Comparison of ENCODE assay signal across 8 cellular contexts in the genomic region with DNA sequence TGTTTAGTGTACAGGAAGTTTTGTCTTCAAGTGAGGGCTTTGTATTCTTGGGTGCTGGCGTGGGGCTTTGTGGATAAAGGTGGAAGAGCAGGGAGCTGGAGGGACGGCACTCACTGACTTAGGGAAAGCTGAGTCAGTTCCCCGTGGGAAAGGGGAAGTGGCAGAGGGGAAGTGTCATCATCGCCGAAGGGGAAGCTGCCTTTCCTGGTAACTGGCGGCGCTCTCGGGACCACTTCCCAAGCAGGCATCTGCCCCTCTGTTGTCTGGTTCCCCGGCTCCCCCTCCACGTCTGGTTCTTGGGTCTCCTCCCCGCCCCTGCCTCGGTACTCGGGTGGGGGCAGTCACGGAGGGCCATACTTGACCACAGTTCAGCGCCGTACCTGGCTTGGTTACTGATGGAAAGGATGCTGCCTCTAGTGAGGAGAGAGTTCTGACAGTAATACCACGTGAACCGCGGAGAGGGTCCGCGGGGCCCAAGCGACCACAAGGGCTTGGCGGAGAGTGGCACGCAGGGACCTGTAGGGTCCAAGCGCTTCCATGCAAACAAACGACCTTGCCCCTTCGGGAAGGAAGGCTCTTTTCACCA. TPM values are rescaled to one million over a fixed set of nuclear protein-coding genes. Genes with fewer than 3 reads are reported as not detected.
A peak's percentile ranks its signal among the peaks of the same experiment; 100 is the strongest.
DNase-seq lines count a peak whose midpoint lies in the region; ATAC-seq and TF ChIP-seq lines count a peak whose summit lies in the region.

No MANE protein-coding gene starts in this region.

- H3K4me1 ChIP-seq in BLaER1 (peaks cover 40% of the 10 kb centered on the region), OCI-LY1 (ENCODE audit: insufficient read depth, low read length, severe bottlenecking) (peaks cover 47% of the 10 kb centered on the region), right atrium auricular region (peaks cover 0 to 48% of the 10 kb centered on the region in 2 donors), psoas muscle (peaks cover 43% of the 10 kb centered on the region)

- H4K20me1 ChIP-seq in BLaER1 (peaks cover 87% of the 10 kb centered on the region), OCI-LY1 (ENCODE audit: insufficient read depth, low read length) (no peaks in the 10 kb centered on the region)

- H2AFZ ChIP-seq in OCI-LY1 (ENCODE audit: low read length): no peak overlapping the region

- peak overlapping the region; percentile 91 for H3K9ac ChIP-seq in BLaER1
- peak overlapping the region; percentile 97 for H3K9ac ChIP-seq in OCI-LY1 (ENCODE audit: low read length)

- H3F3A ChIP-seq in OCI-LY1 (ENCODE audit: insufficient read depth, low read length): peaks cover 10% of the 10 kb centered on the region; the same call in 1 of the 2 replicates

- H3K27me3 ChIP-seq in BLaER1 (no peaks in the 10 kb centered on the region), OCI-LY1 (ENCODE audit: insufficient read depth, low read length) (no peaks in the 10 kb centered on the region), right atrium auricular region (no peaks in the 10 kb centered on the region), psoas muscle (ENCODE audit: insufficient read depth in 3 of 3, low read length in 2 of 3) (no peaks in the 10 kb centered on the region)

- WGBS in psoas muscle, 3 donors: 0 to 1% (median 0%) methylated on average over 26 to 27 of the region's 27 CpGs

- DNase-seq in right atrium auricular region (ENCODE audit: low spot score): peak; percentile 92
- DNase-seq in psoas muscle: peak; percentile 82 to 88
- no peak for DNase-seq in RKO (ENCODE audit: low spot score)
- DNase-seq in NK-92 (lab: John Stamatoyannopoulos, UW; ENCODE audit: unreplicated experiment): no peak

- ATAC-seq in GM21515 (IDR thresholded peaks at IDR 0.05; ENCODE audit: unreplicated experiment) (peak; percentile 0), psoas muscle (peak; percentile 3 to 24 (median 16))

- H3K27ac ChIP-seq in BLaER1: peak overlapping the region; percentile 94
- H3K27ac ChIP-seq in OCI-LY1 (ENCODE audit: low read depth, low read length, poor library complexity, severe bottlenecking): peak overlapping the region; percentile 97
- peak overlapping the region; percentile 75 for H3K27ac ChIP-seq in angular gyrus (ENCODE audit: low read depth, low read length)
- peak overlapping the region; percentile 98 to 100 for H3K27ac ChIP-seq in right atrium auricular region
- H3K27ac ChIP-seq in psoas muscle: peak overlapping the region; percentile 99

- H3K79me2 ChIP-seq in OCI-LY1 (ENCODE audit: insufficient read depth, low read length): no peaks in the 10 kb centered on the region

- intact Hi-C loops in psoas muscle (cut with DNase I): loop anchor here (1.0 to 10.0 kb wide), 3 partner anchors 14 to 361 kb away; a partner anchor contains a TSS

- peak overlapping the region; percentile 78 for H3K4me3 ChIP-seq in BLaER1
- H3K4me3 ChIP-seq in OCI-LY1 (ENCODE audit: low read depth, low read length, poor library complexity, severe bottlenecking): peak overlapping the region; percentile 88
- peak overlapping the region; percentile 56 to 73 for H3K4me3 ChIP-seq in right atrium auricular region
- H3K4me3 ChIP-seq in psoas muscle: peak overlapping the region; percentile 81

- peaks cover 43% of the 10 kb centered on the region for H3K36me3 ChIP-seq in BLaER1
- H3K36me3 ChIP-seq in OCI-LY1 (ENCODE audit: insufficient read depth, low read length): peaks cover 21% of the 10 kb centered on the region
- H3K36me3 ChIP-seq in right atrium auricular region: peaks cover 13% of the 10 kb centered on the region
- H3K36me3 ChIP-seq in psoas muscle (ENCODE audit: insufficient read depth in 1 of 2, low read depth in 1 of 2): peaks cover 2 to 38% of the 10 kb centered on the region in 2 donors

- H3K4me2 ChIP-seq in BLaER1 (peak overlapping the region; percentile 99), OCI-LY1 (ENCODE audit: low read length) (peak overlapping the region; percentile 95)

- H3K9me2 ChIP-seq in OCI-LY1 (ENCODE audit: low read depth, low read length): no peaks in the 10 kb centered on the region

- no peaks in the 10 kb centered on the region for H3K9me3 ChIP-seq in BLaER1
- H3K9me3 ChIP-seq in OCI-LY1 (ENCODE audit: low read length): no peaks in the 10 kb centered on the region
- H3K9me3 ChIP-seq in right atrium auricular region: no peaks in the 10 kb centered on the region
- H3K9me3 ChIP-seq in psoas muscle: no peaks in the 10 kb centered on the region

- peak; percentile 1; the same call in 1 of the 2 replicates for TF ChIP-seq CTCF in OCI-LY1 (IDR thresholded peaks at IDR 0.05; ENCODE audit: low read length)
- TF ChIP-seq CTCF in right atrium auricular region (IDR thresholded peaks at IDR 0.05): no peak
- no peak for TF ChIP-seq CTCF in psoas muscle (IDR thresholded peaks at IDR 0.05)

RNA-seq across cellular contexts. Expression of a gene that starts 9.0 kb away (rescaled TPM):
- total RNA-seq in right atrium auricular region (10 to 100 TPM; 11.0 to 11.1 TPM), psoas muscle (10 to 100 TPM; 11.8 to 26.0 (median 17.9) TPM)
- 10 to 100 TPM in 1 of 3 donors, 1 to 10 TPM in 2; 2.8 to 16.6 (median 6.3) TPM for polyA plus RNA-seq in psoas muscle

RNA-seq across cellular contexts. Expression of a gene that starts 11.8 kb away (rescaled TPM):
- total RNA-seq in right atrium auricular region (10 to 100 TPM; 42.5 to 53.2 TPM), psoas muscle (10 to 100 TPM; 16.3 to 31.3 (median 19.0) TPM)
- polyA plus RNA-seq in psoas muscle: 10 to 100 TPM; 24.0 to 57.4 (median 42.6) TPM

RNA-seq across cellular contexts. Expression of a gene that starts 14.3 kb away (rescaled TPM):
- total RNA-seq in right atrium auricular region (10 to 100 TPM; 77.1 to 85.0 TPM), psoas muscle (10 to 100 TPM; 60.8 to 95.4 (median 73.3) TPM)
- polyA plus RNA-seq in psoas muscle: 100 to 1,000 TPM; 104 to 148 (median 109) TPM

RNA-seq across cellular contexts. Expression of a gene that starts 14.8 kb away (rescaled TPM):
- 1 to 10 TPM; 5.1 to 6.8 TPM for total RNA-seq in right atrium auricular region
- total RNA-seq in psoas muscle: 10 to 100 TPM in 2 of 4 donors, 1 to 10 TPM in 2; 9.9 to 11.9 (median 10.2) TPM
- 10 to 100 TPM in 2 of 3 donors, 1 to 10 TPM in 1; 7.1 to 31.7 (median 10.4) TPM for polyA plus RNA-seq in psoas muscle

RNA-seq across cellular contexts. Expression of a gene that starts 45.5 kb away (rescaled TPM):
- 10 to 100 TPM; 17.6 to 44.7 TPM for total RNA-seq in right atrium auricular region
- 10 to 100 TPM in 1 of 4 donors, 1 to 10 TPM in 3; 5.8 to 13.1 (median 7.5) TPM for total RNA-seq in psoas muscle
- polyA plus RNA-seq in psoas muscle: 1 to 10 TPM; 3.3 to 6.9 (median 6.8) TPM

Comparison
In these comparisons a context has a peak if more than half of its experiments do, and no peak if none do; other contexts are left out.
1. DNase-seq: peak in right atrium auricular region (single experiment) and psoas muscle (2 of 2); none in RKO (single experiment) and NK-92 (single experiment).
2. Peak in every context shown above with its lines, with median percentiles within 50 percentile points of each other: H3K27ac ChIP-seq and H3K4me3 ChIP-seq.